In genomic region chrX:106919932-106920452, GRCh38 we compare ENCODE assay signal across 1 cellular context.
TF ChIP-seq lines count a peak whose summit lies in the region.

CLDN2 (plus strand) TSS chrX:106920402; CDS start chrX:106928229, 7,827 bp downstream.

TF ChIP-seq in H1, 55 proteins besides CTCF, POLR2A, EP300 and RAD21:
- TF ChIP-seq CREB1 (IDR thresholded peaks at IDR 0.05) (no peak), SUZ12 (IDR thresholded peaks at IDR 0.05; ENCODE audit: low read length) (no peak), RXRA (IDR thresholded peaks at IDR 0.05; ENCODE audit: insufficient read depth, low read depth, low read length) (peak; percentile 82), TAF1 (IDR thresholded peaks at IDR 0.05; ENCODE audit: low read depth, low read length) (no peak), USF2 (IDR thresholded peaks at IDR 0.05; ENCODE audit: low read length) (no peak), ASH2L (IDR thresholded peaks at IDR 0.05; ENCODE audit: low read length) (no peak), KDM1A (IDR thresholded peaks at IDR 0.05; ENCODE audit: borderline replicate concordance, low read length) (no peak), SP1 (IDR thresholded peaks at IDR 0.05; ENCODE audit: low read depth, low read length) (0 out of 2 replicates have a peak, but pooled peaks have one; percentile 6), CTBP2 (IDR thresholded peaks at IDR 0.05; ENCODE audit: borderline replicate concordance, insufficient read depth, insufficient read length, low read length) (no peak), POLR2AphosphoS5 (IDR thresholded peaks at IDR 0.05; ENCODE audit: low read depth, low read length) (no peak), E2F6 (IDR thresholded peaks at IDR 0.05) (no peak), BACH1 (IDR thresholded peaks at IDR 0.05; ENCODE audit: low read length) (no peak), TEAD4 (IDR thresholded peaks at IDR 0.05; ENCODE audit: low read depth, low read length) (peak; percentile 89), SRF (IDR thresholded peaks at IDR 0.05; ENCODE audit: low read depth, low read length) (no peak), CEBPB (IDR thresholded peaks at IDR 0.05; ENCODE audit: low read depth, low read length) (no peak), TAF7 (optimal IDR thresholded peaks at IDR 0.05; ENCODE audit: borderline replicate concordance, low read depth, low read length) (no peak), GTF2F1 (IDR thresholded peaks at IDR 0.05; ENCODE audit: borderline replicate concordance, low read depth, low read length) (no peak), MAFK (IDR thresholded peaks at IDR 0.05; ENCODE audit: low read depth, low read length) (no peak)
